13 cellular contexts compared by ENCODE assay signal in the genomic region with DNA sequence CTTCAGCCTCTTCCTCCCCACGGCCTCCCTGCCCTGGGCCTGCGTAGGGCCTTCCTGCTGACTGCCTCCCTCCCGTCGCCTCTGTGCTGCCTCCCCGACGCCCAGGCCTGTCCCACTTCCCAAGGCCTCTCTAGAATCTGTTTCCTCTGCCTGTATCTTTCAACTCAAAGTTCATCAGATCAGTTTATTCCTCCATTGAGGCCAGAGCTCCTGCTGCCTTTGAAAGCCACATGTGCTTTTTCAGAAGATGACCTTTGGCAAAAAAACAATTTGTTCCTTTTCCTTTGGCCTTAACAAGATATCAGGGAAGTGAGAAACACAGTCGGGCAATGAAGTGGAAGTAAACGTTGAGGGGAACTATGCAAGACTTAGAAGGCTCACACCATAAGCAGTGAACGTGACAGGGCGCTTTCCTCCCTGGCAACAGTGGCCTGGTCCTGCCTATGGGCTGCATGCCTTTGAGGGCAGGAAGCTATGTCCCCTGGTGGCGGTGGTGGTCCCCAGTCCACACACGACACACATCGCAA.
DNase-seq lines count a peak whose midpoint lies in the region; ATAC-seq, FAIRE-seq and TF ChIP-seq lines count a peak whose summit lies in the region.
"Had no signal": no experiment of that assay in that cellular context is flagged by ENCODE, and none has a peak within 500 bp of the region (broad histone marks: within the 10 kb centered on the region; RNA-seq: fewer than 3 reads in every experiment).

No MANE protein-coding gene starts in this region.

- BruUV-seq in endothelial cell of umbilical vein (replicated peaks; lab: Mats Ljungman, UMichigan): no TSS peak

- peak overlapping the region; percentile 43 for H3K27ac Mint-ChIP-seq in memory B cell
- H3K27ac Mint-ChIP-seq: activated CD4-positive, alpha-beta T cell treated with anti-CD3 and anti-CD28 coated beads, Interleukin-2, amount 10 ng/mL, durations not matched to agents 24 days and 14 days had no signal

- H3K4me2 ChIP-seq in endothelial cell of umbilical vein (ENCODE audit: insufficient read depth, low read length): no peak overlapping the region

- POLR2A ChIA-PET in endothelial cell of umbilical vein (lab: Charles Lee): no interaction called here

- no peaks in the 10 kb centered on the region for H4K20me1 ChIP-seq in endothelial cell of umbilical vein (replicated peaks; ENCODE audit: control insufficient read depth, extremely low read depth, insufficient read depth, low read length)

- H2AFZ ChIP-seq in endothelial cell of umbilical vein (ENCODE audit: low read depth, low read length): no peak overlapping the region

- peak; percentile 75 to 87 for DNase-seq in NOMO-1 (lab: John Stamatoyannopoulos, UW; ENCODE audit: unreplicated experiment in 2 of 2)
- DNase-seq in endothelial cell of umbilical vein (ENCODE audit: low read depth, low spot score): peak; percentile 24
- no peak for DNase-seq in memory B cell (ENCODE audit: low spot score in 2 of 2)
- DNase-seq in testis: no peak
- DNase-seq in T-helper 9 cell: no peak
- DNase-seq in activated CD4-positive, alpha-beta T cell treated with anti-CD3 and anti-CD28 coated beads, Interleukin-2, amount 50 U/mL, for 48 hours: no peak
- no peak for DNase-seq in NCI-H2171 treated with DMSO at 0.1 percent for 48 hours (lab: John Stamatoyannopoulos, UW)
- DNase-seq: activated CD4-positive, alpha-beta T cell treated with anti-CD3 and anti-CD28 coated beads, Interleukin-2, amount 10 ng/mL, durations not matched to agents 24 days and 14 days; activated effector memory CD4-positive, alpha-beta T cell treated with anti-CD3 and anti-CD28 coated beads, Interleukin-2, amount 50 U/mL, for 16 hours; CD8-positive, alpha-beta memory T cell; erythroblast; NCI-H1105 had no signal

- TF ChIP-seq CTCF in endothelial cell of umbilical vein (IDR thresholded peaks at IDR 0.05; ENCODE audit: extremely low read depth in 1 of 2, insufficient read depth in 1 of 2, low read depth in 1 of 2, low read length in 2 of 2) (no peak), testis (IDR thresholded peaks at IDR 0.05) (no peak)

- no peak for TF ChIP-seq POLR2A in endothelial cell of umbilical vein (IDR thresholded peaks at IDR 0.05; ENCODE audit: low read depth, low read length)
- TF ChIP-seq POLR2A in testis (IDR thresholded peaks at IDR 0.05): no peak

- H3K27ac ChIP-seq in endothelial cell of umbilical vein (ENCODE audit: insufficient read depth, low read depth, low read length) (no peak overlapping the region), testis (peak overlapping the region; percentile 8 to 77)

- no peaks in the 10 kb centered on the region for H3K36me3 ChIP-seq in endothelial cell of umbilical vein (ENCODE audit: control insufficient read depth in 2 of 2, extremely low read depth in 1 of 2, insufficient read depth in 2 of 2, low read length in 2 of 2)
- no peaks in the 10 kb centered on the region for H3K36me3 ChIP-seq in testis (ENCODE audit: low read depth, missing control alignments)

- H3K4me1 ChIP-seq in endothelial cell of umbilical vein (ENCODE audit: control insufficient read depth, extremely low read depth, insufficient read depth, low read length) (peaks cover 13% of the 10 kb centered on the region), testis (peaks cover 12% of the 10 kb centered on the region)

- intact Hi-C loops in endothelial cell of umbilical vein (cut with micrococcal nuclease): no loop called here
- intact Hi-C loops in testis (cut with DNase I; ENCODE audit: low total_unique reads): no loop called here

- H3K79me2 ChIP-seq in endothelial cell of umbilical vein (ENCODE audit: control insufficient read depth, insufficient read depth, low read length): no peaks in the 10 kb centered on the region

- no peaks in the 10 kb centered on the region for H3K36me3 Mint-ChIP-seq in memory B cell
- H3K36me3 Mint-ChIP-seq: CD8-positive, alpha-beta memory T cell had no signal

- H3K9me3 ChIP-seq in endothelial cell of umbilical vein (replicated peaks; ENCODE audit: control insufficient read depth, insufficient read depth, low read length) (no peaks in the 10 kb centered on the region), testis (no peaks in the 10 kb centered on the region)

- H3K9me1 ChIP-seq in endothelial cell of umbilical vein (replicated peaks; ENCODE audit: control insufficient read depth, extremely low read depth, insufficient read depth, low read length): no peaks in the 10 kb centered on the region

- peaks cover 8% of the 10 kb centered on the region for H3K4me1 Mint-ChIP-seq in memory B cell
- H3K4me1 Mint-ChIP-seq: CD8-positive, alpha-beta memory T cell had no signal

- 62% methylated on average over 13 of the region's 13 CpGs for WGBS in testis, 2 donors

- FAIRE-seq in endothelial cell of umbilical vein (lab: Jason Lieb, UNC): no peak

- H3K27me3 Mint-ChIP-seq in memory B cell: no peaks in the 10 kb centered on the region

- CTCF ChIA-PET in endothelial cell of umbilical vein (lab: Charles Lee): no interaction called here

- no peaks in the 10 kb centered on the region for H3K9me3 Mint-ChIP-seq in memory B cell
- H3K9me3 Mint-ChIP-seq: activated CD4-positive, alpha-beta T cell treated with anti-CD3 and anti-CD28 coated beads, Interleukin-2, amount 10 ng/mL, durations not matched to agents 24 days and 14 days; CD8-positive, alpha-beta memory T cell had no signal

- dilution Hi-C loops in endothelial cell of umbilical vein (cut with MboI; ENCODE audit: extremely low pct_ligation_motif_present, low sequenced_read_pairs): no loop called here

- H3K27me3 ChIP-seq in endothelial cell of umbilical vein (ENCODE audit: control insufficient read depth in 2 of 2, insufficient read depth in 2 of 2, low read length in 2 of 2) (no peaks in the 10 kb centered on the region), testis (no peaks in the 10 kb centered on the region)

- H3K9ac ChIP-seq in endothelial cell of umbilical vein (replicated peaks; ENCODE audit: extremely low read depth, insufficient read depth, low read length): no peak overlapping the region

- H3K4me3 ChIP-seq in endothelial cell of umbilical vein (replicated peaks in 1 of 3; ENCODE audit: insufficient read depth in 1 of 3, low read depth in 1 of 3, low read length in 3 of 3): no peak overlapping the region
- no peak overlapping the region for H3K4me3 ChIP-seq in testis

- no peak overlapping the region for H3K4me3 Mint-ChIP-seq in memory B cell
- H3K4me3 Mint-ChIP-seq: activated CD4-positive, alpha-beta T cell treated with anti-CD3 and anti-CD28 coated beads, Interleukin-2, amount 10 ng/mL, durations not matched to agents 24 days and 14 days; CD8-positive, alpha-beta memory T cell had no signal

- ATAC-seq in memory B cell (ENCODE audit: low read depth) (no peak), HG03135 (IDR thresholded peaks at IDR 0.05; ENCODE audit: unreplicated experiment) (no peak)

TF ChIP-seq in endothelial cell of umbilical vein, 7 proteins besides CTCF, POLR2A, EP300 and RAD21:
- TF ChIP-seq POLR2AphosphoS5 (IDR thresholded peaks at IDR 0.05; ENCODE audit: insufficient read depth, low read depth, low read length) (no peak), GATA2 (IDR thresholded peaks at IDR 0.05; ENCODE audit: insufficient read depth, insufficient read length, low read depth, low read length) (no peak), EZH2 (IDR thresholded peaks at IDR 0.05; ENCODE audit: borderline replicate concordance, low read depth, low read length, severe bottlenecking) (no peak), FOS (IDR thresholded peaks at IDR 0.05; ENCODE audit: borderline replicate concordance, insufficient read depth, low read length) (no peak), JUN (IDR thresholded peaks at IDR 0.05; ENCODE audit: borderline replicate concordance, insufficient read depth, insufficient read length, low read depth) (no peak), MAX (IDR thresholded peaks at IDR 0.05; ENCODE audit: insufficient read depth, insufficient read length) (no peak), MYC (IDR thresholded peaks at IDR 0.05; ENCODE audit: low read depth, low read length) (no peak)

Comparison
In these comparisons a context has a peak if more than half of its experiments do, and no peak if none do; other contexts are left out.
1. DNase-seq: peak in NOMO-1 (2 of 2) and endothelial cell of umbilical vein (single experiment); none in memory B cell (0 of 2), testis (single experiment), T-helper 9 cell (single experiment), activated CD4-positive, alpha-beta T cell treated with anti-CD3 and anti-CD28 coated beads, Interleukin-2, amount 50 U/mL, for 48 hours (0 of 2) and NCI-H2171 treated with DMSO at 0.1 percent for 48 hours (single experiment).